In genomic region chr20:45783656-45784294, GRCh38 we compare ENCODE assay signal across 13 cellular contexts. TPM values are rescaled to one million over a fixed set of nuclear protein-coding genes. Genes with fewer than 3 reads are reported as not detected.
DNase-seq lines count a peak whose midpoint lies in the region; ATAC-seq and TF ChIP-seq lines count a peak whose summit lies in the region.
"Had no signal": no experiment of that assay in that cellular context is flagged by ENCODE, and none has a peak within 500 bp of the region (broad histone marks: within the 10 kb centered on the region; RNA-seq: fewer than 3 reads in every experiment).

No MANE protein-coding gene starts in this region.

- H3K36me3 ChIP-seq in right atrium auricular region, result no peaks in the 10 kb centered on the region
- no peaks in the 10 kb centered on the region for H3K36me3 ChIP-seq in mucosa of descending colon (ENCODE audit: low read depth)

- ATAC-seq in Right ventricle myocardium inferior, result peak; percentile 59
- peak; percentile 51 for ATAC-seq in mucosa of descending colon

- H3K27me3 ChIP-seq in right atrium auricular region, result no peaks in the 10 kb centered on the region

- TF ChIP-seq CTCF in right atrium auricular region (IDR thresholded peaks at IDR 0.05), result no peak
- TF ChIP-seq CTCF in coronary artery (IDR thresholded peaks at IDR 0.05), result no peak
- no peak for TF ChIP-seq CTCF in mucosa of descending colon (IDR thresholded peaks at IDR 0.05)

- intact Hi-C loops in Right ventricle myocardium inferior (cut with DNase I), result no loop called here
- intact Hi-C loops in mucosa of descending colon (cut with DNase I, micrococcal nuclease), result no loop called here

- H3K4me1 ChIP-seq in right atrium auricular region (peaks cover 0 to 21% of the 10 kb centered on the region in 2 donors), mucosa of descending colon (ENCODE audit: low read depth) (peaks cover 29% of the 10 kb centered on the region)

- H3K4me3 ChIP-seq in right atrium auricular region, result no peak overlapping the region
- H3K4me3 ChIP-seq in coronary artery, result no peak overlapping the region
- no peak overlapping the region for H3K4me3 ChIP-seq in mucosa of descending colon

- no peak overlapping the region for H3K27ac ChIP-seq in right atrium auricular region
- H3K27ac ChIP-seq in coronary artery, result peak overlapping the region; percentile 15 to 93

- DNase-seq in Right ventricle myocardium inferior (ENCODE audit: missing footprints) (no peak), right atrium auricular region (ENCODE audit: low spot score) (no peak), coronary artery (ENCODE audit: low spot score) (no peak), mucosa of descending colon (peak; percentile 76 to 85 (median 79)), NCI-H1417 treated with DMSO at 0.1 percent for 48 hours (lab: John Stamatoyannopoulos, UW) (no peak), NCI-H2107 treated with DMSO at 0.1 percent for 48 hours (lab: John Stamatoyannopoulos, UW; ENCODE audit: unreplicated experiment) (no peak), AG08395 (ENCODE audit: low spot score) (no peak)
- DNase-seq in stimulated activated CD4-positive, alpha-beta T cell treated with anti-CD3 and anti-CD28 coated beads, Interleukin-2, amount 100 ng/mL, for 24 hours, result no peak
- DNase-seq: activated CD4-positive, alpha-beta T cell treated with anti-CD3 and anti-CD28 coated beads for 1 hour; activated effector memory CD4-positive, alpha-beta T cell treated with Interleukin-2 at 50 U/mL for 16 hours; DND-41; islet precursor cell; SIG-M5 had no signal

- H3K9me3 ChIP-seq in right atrium auricular region (no peaks in the 10 kb centered on the region), mucosa of descending colon (no peaks in the 10 kb centered on the region)

RNA-seq across cellular contexts. Expression of gene WFDC3, which starts 7.9 kb away (rescaled TPM):
- total RNA-seq in Right ventricle myocardium inferior, result 1.1 TPM
- under 1 TPM in 1 of 2 donors, not detected in 1; 0.75 TPM for total RNA-seq in right atrium auricular region
- total RNA-seq in mucosa of descending colon, result 1 to 10 TPM; 3.2 to 7.9 (median 5.1) TPM

RNA-seq across cellular contexts. Expression of gene DNTTIP1, which starts 8.0 kb away (rescaled TPM):
- total RNA-seq in Right ventricle myocardium inferior (12.4 TPM), right atrium auricular region (10 to 100 TPM; 13.2 to 21.6 TPM), mucosa of descending colon (10 to 100 TPM; 32.7 to 59.5 (median 36.3) TPM)

RNA-seq across cellular contexts. Expression of gene UBE2C, which starts 28.7 kb away (rescaled TPM):
- total RNA-seq in Right ventricle myocardium inferior, result 1.7 TPM
- 1 to 10 TPM; 1.4 to 4.9 TPM for total RNA-seq in right atrium auricular region
- 10 to 100 TPM in 1 of 3 donors, 1 to 10 TPM in 2; 4.7 to 41.1 (median 8.7) TPM for total RNA-seq in mucosa of descending colon

RNA-seq across cellular contexts. Expression of gene TNNC2, which starts 43.3 kb away (rescaled TPM):
- total RNA-seq in Right ventricle myocardium inferior (not detected), right atrium auricular region (under 1 TPM in 1 of 2 donors, not detected in 1; 0.51 TPM), mucosa of descending colon (1 to 10 TPM; 2.1 to 5.4 (median 3.1) TPM)

RNA-seq across cellular contexts. Expression of gene SNX21, which starts 49.8 kb away (rescaled TPM):
- total RNA-seq in Right ventricle myocardium inferior (22.5 TPM), right atrium auricular region (10 to 100 TPM; 43.5 to 54.7 TPM), mucosa of descending colon (10 to 100 TPM; 13.8 to 31.5 (median 14.0) TPM)

Comparison
In these comparisons a context has a peak if more than half of its experiments do, and no peak if none do; other contexts are left out.
1. DNase-seq: peak in mucosa of descending colon (3 of 3); none in Right ventricle myocardium inferior (single experiment), right atrium auricular region (single experiment), coronary artery (single experiment), NCI-H1417 treated with DMSO at 0.1 percent for 48 hours (single experiment), NCI-H2107 treated with DMSO at 0.1 percent for 48 hours (single experiment), stimulated activated CD4-positive, alpha-beta T cell treated with anti-CD3 and anti-CD28 coated beads, Interleukin-2, amount 100 ng/mL, for 24 hours (0 of 2) and AG08395 (single experiment).
2. H3K27ac ChIP-seq: peak in coronary artery (2 of 2); none in right atrium auricular region (0 of 2).